8 cellular contexts compared by ENCODE assay signal in the genomic region with DNA sequence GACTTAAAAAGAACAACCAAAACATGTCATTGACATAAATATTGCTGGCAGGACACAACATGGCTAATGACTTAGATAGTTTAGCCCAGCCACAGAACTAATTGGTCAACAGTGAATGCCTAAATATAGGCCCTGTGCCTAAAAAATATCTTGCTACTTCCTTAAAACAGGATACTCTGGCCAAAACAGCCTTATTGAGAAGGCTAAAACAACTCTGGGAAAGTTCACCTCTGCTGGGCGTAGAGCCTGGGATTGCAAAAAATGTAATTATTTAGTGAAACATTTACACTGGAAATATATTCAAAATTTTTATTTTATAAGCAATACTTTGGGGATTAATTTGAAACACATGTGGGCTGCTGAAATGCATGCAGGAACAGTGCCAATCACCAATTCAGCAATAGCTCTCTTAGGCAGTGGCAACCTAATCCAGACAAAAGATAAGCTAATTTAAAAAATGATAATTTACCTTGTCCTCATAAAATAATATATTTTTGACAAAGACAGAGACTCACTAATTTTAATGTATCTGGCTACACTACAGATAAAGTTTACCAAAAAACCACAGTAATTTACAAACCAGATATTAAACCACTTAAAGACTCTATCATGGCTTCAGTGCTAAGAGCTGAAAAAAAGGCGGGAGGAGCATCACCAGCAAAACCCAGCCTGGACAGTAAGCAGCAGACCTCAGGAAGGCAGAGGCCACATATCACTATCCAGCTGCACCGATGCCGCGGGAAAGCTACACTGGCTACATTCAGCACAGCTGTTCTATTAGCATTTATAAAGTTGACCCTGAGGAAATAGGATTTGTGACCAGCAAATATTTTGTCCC. TPM values are rescaled to one million over a fixed set of nuclear protein-coding genes. Genes with fewer than 3 reads are reported as not detected.
A peak's percentile ranks its signal among the peaks of the same experiment; 100 is the strongest.
DNase-seq lines count a peak whose midpoint lies in the region; ATAC-seq and TF ChIP-seq lines count a peak whose summit lies in the region.

No MANE protein-coding gene starts in this region.

- H3K4me3 ChIP-seq in body of pancreas (no peak overlapping the region), left lung (no peak overlapping the region)

- H3K36me3 ChIP-seq in body of pancreas (replicated peaks in 1 of 2; ENCODE audit: insufficient read depth in 1 of 2, low read depth in 2 of 2), result no peaks in the 10 kb centered on the region
- H3K36me3 ChIP-seq in left lung, result no peaks in the 10 kb centered on the region

- H3K27ac ChIP-seq in body of pancreas (peak overlapping the region in 3 of 4 donors; percentile 11 to 60 (median 33)), left lung (peak overlapping the region; percentile 55 to 60)

- H3K4me1 ChIP-seq in body of pancreas, result peaks cover 25% of the 10 kb centered on the region
- H3K4me1 ChIP-seq in left lung, result peaks cover 24 to 33% of the 10 kb centered on the region in 2 donors

- TF ChIP-seq POLR2A in body of pancreas (IDR thresholded peaks at IDR 0.05), result no peak

- ATAC-seq in body of pancreas (no peak), left lung (peak; percentile 65), HG03378 (IDR thresholded peaks at IDR 0.05; ENCODE audit: unreplicated experiment) (no peak)

- DNase-seq in A172 (ENCODE audit: low spot score), result peak; percentile 27
- peak; percentile 72 for DNase-seq in LHCN-M2 (ENCODE audit: low read depth)
- peak in 1 of 4 donors; percentile 19 for DNase-seq in body of pancreas
- DNase-seq in left lung, result no peak
- no peak for DNase-seq in NCI-H2029 treated with DMSO at 0.1 percent for 48 hours (lab: John Stamatoyannopoulos, UW)
- DNase-seq in stimulated activated CD4-positive, alpha-beta T cell treated with anti-CD3 and anti-CD28 coated beads, Interleukin-1b, Interleukin-23, amount 100 ng/mL, for 48 hours, result no peak
- no peak for DNase-seq in NCI-H1694 (lab: John Stamatoyannopoulos, UW)

- 57 to 67% methylated on average over 5 of the region's 5 CpGs for WGBS in body of pancreas, 2 donors

- H3K9me3 ChIP-seq in body of pancreas, result no peaks in the 10 kb centered on the region
- no peaks in the 10 kb centered on the region for H3K9me3 ChIP-seq in left lung

- intact Hi-C loops in body of pancreas (cut with DNase I) (no loop called here), left lung (cut with DNase I) (no loop called here)

- TF ChIP-seq CTCF in body of pancreas (IDR thresholded peaks at IDR 0.05), result no peak
- no peak for TF ChIP-seq CTCF in left lung (IDR thresholded peaks at IDR 0.05)

- H3K27me3 ChIP-seq in body of pancreas (no peaks in the 10 kb centered on the region), left lung (no peaks in the 10 kb centered on the region)

RNA-seq across cellular contexts. Expression of a gene that starts 18.5 kb away (rescaled TPM):
- 32.6 and 33.0 TPM in 2 replicates for total RNA-seq in A172 (2014; rRNA removed; shearing (Covaris generic))
- total RNA-seq in LHCN-M2 (2014; rRNA removed) (47.8 and 73.9 TPM in 2 replicates), body of pancreas (10 to 100 TPM; 13.8 to 24.9 TPM), left lung (10 to 100 TPM; 49.0 to 53.9 TPM)
- polyA plus RNA-seq in LHCN-M2 (2012), result 23.2 TPM

RNA-seq across cellular contexts. Expression of a gene that starts 18.8 kb away (rescaled TPM):
- total RNA-seq in A172 (2014; rRNA removed; shearing (Covaris generic)), result 51.7 and 64.7 TPM in 2 replicates
- total RNA-seq in LHCN-M2 (2014; rRNA removed), result 255 and 259 TPM in 2 replicates
- polyA plus RNA-seq in LHCN-M2 (2012), result 48.6 TPM
- 10 to 100 TPM; 21.0 to 24.7 TPM for total RNA-seq in body of pancreas
- 10 to 100 TPM; 16.0 to 23.6 TPM for total RNA-seq in left lung

Comparison
In these comparisons a context has a peak if more than half of its experiments do, and no peak if none do; other contexts are left out.
1. DNase-seq: peak in A172 (single experiment) and LHCN-M2 (single experiment); none in left lung (0 of 2), NCI-H2029 treated with DMSO at 0.1 percent for 48 hours (single experiment), stimulated activated CD4-positive, alpha-beta T cell treated with anti-CD3 and anti-CD28 coated beads, Interleukin-1b, Interleukin-23, amount 100 ng/mL, for 48 hours (single experiment) and NCI-H1694 (single experiment).